Comparison of ENCODE assay signal across 8 cellular contexts in genomic region chr1:189429610-189430009, GRCh38.
A peak's percentile ranks its signal among the peaks of the same experiment; 100 is the strongest.
DNase-seq lines count a peak whose midpoint lies in the region; ATAC-seq and TF ChIP-seq lines count a peak whose summit lies in the region.

No MANE protein-coding gene starts in this region.

- TF ChIP-seq CTCF in Panc1 (IDR thresholded peaks at IDR 0.05) (peak; percentile 68), lower leg skin (IDR thresholded peaks at IDR 0.05) (no peak)

- H3K27me3 ChIP-seq in Panc1 (ENCODE audit: control insufficient read depth, insufficient read depth, low read length), result no peaks in the 10 kb centered on the region

- TF ChIP-seq POLR2A in lower leg skin (IDR thresholded peaks at IDR 0.05), result no peak

- in situ Hi-C loops in Panc1 (cut with HindIII; ENCODE audit: low pct_unique_long_range_greater_than_20kb, low sequenced_read_pairs), result no loop called here

- WGBS in lower leg skin, 2 donors, result 64 to 68% methylated on average over 4 of the region's 4 CpGs

- CTCF ChIA-PET in Panc1 (lab: Charles Lee), result no interaction called here

- no peak overlapping the region for H3K4me3 ChIP-seq in Panc1 (ENCODE audit: low read depth in 2 of 2, low read length in 2 of 2)
- no peak overlapping the region for H3K4me3 ChIP-seq in lower leg skin (ENCODE audit: low read depth, poor library complexity, severe bottlenecking)

- DNase-seq in Ammon's horn (ENCODE audit: low spot score), result peak; percentile 4
- peak; percentile 57 for DNase-seq in HCEC 1CT
- DNase-seq in Panc1 (ENCODE audit: low read depth, low spot score), result peak; percentile 7
- DNase-seq in glomerular visceral epithelial cell (ENCODE audit: extremely low spot score), result peak; percentile 13
- DNase-seq in activated naive CD4-positive, alpha-beta T cell (lab: John Stamatoyannopoulos, UW), result no peak
- DNase-seq in effector CD8-positive, alpha-beta T cell (lab: John Stamatoyannopoulos, UW), result no peak
- DNase-seq in midbrain (lab: John Stamatoyannopoulos, UW), result no peak
- no peak for DNase-seq in lower leg skin (ENCODE audit: low spot score in 2 of 2)

- BruUV-seq in Panc1 (replicated peaks; lab: Mats Ljungman, UMichigan), result no TSS peak

- intact Hi-C loops in Panc1 (cut with micrococcal nuclease; ENCODE audit: unreplicated experiment), result no loop called here
- intact Hi-C loops in lower leg skin (cut with DNase I; ENCODE audit: low total_unique reads), result no loop called here

- POLR2A ChIA-PET in Panc1 (lab: Charles Lee), result no interaction called here

- H3K9me3 ChIP-seq in Panc1 (ENCODE audit: control insufficient read depth, insufficient read depth, low read depth, low read length), result no peaks in the 10 kb centered on the region

- no peaks in the 10 kb centered on the region for H3K36me3 ChIP-seq in Panc1 (ENCODE audit: control insufficient read depth, insufficient read depth, low read length)

- no peak overlapping the region for H3K27ac ChIP-seq in Panc1 (ENCODE audit: low read length)

- no peaks in the 10 kb centered on the region for H3K4me1 ChIP-seq in Panc1 (ENCODE audit: control insufficient read depth, insufficient read depth, low read length)

- no peak for ATAC-seq in Panc1

Comparison
In these comparisons a context has a peak if more than half of its experiments do, and no peak if none do; other contexts are left out.
1. DNase-seq: peak in Ammon's horn (single experiment), HCEC 1CT (single experiment), Panc1 (single experiment) and glomerular visceral epithelial cell (single experiment); none in activated naive CD4-positive, alpha-beta T cell (0 of 4), effector CD8-positive, alpha-beta T cell (single experiment), midbrain (single experiment) and lower leg skin (0 of 2).